Comparison of ENCODE assay signal across 13 cellular contexts in the genomic region with DNA sequence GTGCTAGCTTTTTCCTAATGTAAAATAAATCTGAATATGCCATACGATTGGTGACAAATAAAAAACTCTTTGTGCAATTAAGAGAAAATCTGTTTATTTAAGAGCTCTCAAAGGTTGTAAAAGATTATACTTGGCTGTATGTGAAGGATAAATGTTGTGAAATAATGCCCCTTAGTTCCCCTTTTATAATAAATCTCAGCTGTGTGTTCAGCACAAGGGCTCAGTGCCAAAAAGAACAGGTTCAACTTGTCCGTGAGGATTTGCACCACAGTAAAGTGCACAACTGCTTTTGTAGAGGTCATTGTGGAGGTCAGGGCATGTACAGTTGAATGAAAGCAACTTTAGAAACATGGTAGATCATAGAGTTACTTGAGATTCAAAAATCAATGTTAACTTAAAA.
A peak's percentile ranks its signal among the peaks of the same experiment; 100 is the strongest.
DNase-seq lines count a peak whose midpoint lies in the region; ATAC-seq and TF ChIP-seq lines count a peak whose summit lies in the region.
"Had no signal": no experiment of that assay in that cellular context is flagged by ENCODE, and none has a peak within 500 bp of the region (broad histone marks: within the 10 kb centered on the region; RNA-seq: fewer than 3 reads in every experiment).

No MANE protein-coding gene starts in this region.

- DNase-seq in DMS79 (lab: John Stamatoyannopoulos, UW) (peak; percentile 68), NCI-H2029 (lab: John Stamatoyannopoulos, UW) (peak; percentile 76), epithelial cell of esophagus (ENCODE audit: low read depth) (peak; percentile 82), hepatic stellate cell (ENCODE audit: low spot score) (no peak), MM.1S (no peak)
- DNase-seq: activated naive CD4-positive, alpha-beta T cell treated with anti-CD3 and anti-CD28 coated beads, Interleukin-2, amount 50 U/mL, for 16 hours; CD4-positive, alpha-beta memory T cell; foreskin melanocyte; NCI-H1694; T-helper 2 cell had no signal

- TF ChIP-seq CTCF in epithelial cell of esophagus (IDR thresholded peaks at IDR 0.05; ENCODE audit: insufficient read depth, low read depth, low read length, missing control alignments) (no peak), parathyroid adenoma (IDR thresholded peaks at IDR 0.05) (no peak), MM.1S (IDR thresholded peaks at IDR 0.05; ENCODE audit: low read length) (no peak)

- H3K36me3 ChIP-seq in parathyroid adenoma (ENCODE audit: control insufficient read depth, insufficient read depth, low read length) (no peaks in the 10 kb centered on the region), MM.1S (replicated peaks; ENCODE audit: insufficient read depth, low read length) (no peaks in the 10 kb centered on the region)

- H3K4me2 ChIP-seq in parathyroid adenoma (ENCODE audit: low read length) (peak overlapping the region; percentile 63), MM.1S (ENCODE audit: low read depth, low read length) (no peak overlapping the region)

- ATAC-seq in HG02588 (IDR thresholded peaks at IDR 0.05; ENCODE audit: unreplicated experiment) (no peak), GM21360 (IDR thresholded peaks at IDR 0.05; ENCODE audit: unreplicated experiment) (no peak)

- H2AFZ ChIP-seq in parathyroid adenoma (no peak overlapping the region), MM.1S (ENCODE audit: low read length) (no peak overlapping the region)

- H3K27ac ChIP-seq in parathyroid adenoma (peak overlapping the region; percentile 88), MM.1S (ENCODE audit: low read length) (no peak overlapping the region)

- peaks cover 3% of the 10 kb centered on the region for H3K79me2 ChIP-seq in parathyroid adenoma
- no peaks in the 10 kb centered on the region for H3K79me2 ChIP-seq in MM.1S (ENCODE audit: low read length)

- H3K4me3 ChIP-seq in epithelial cell of esophagus (ENCODE audit: low read length), result no peak overlapping the region
- H3K4me3 ChIP-seq in parathyroid adenoma (ENCODE audit: low read depth, low read length), result peak overlapping the region; percentile 43
- no peak overlapping the region for H3K4me3 ChIP-seq in MM.1S (ENCODE audit: low read length)

- H3K9me3 ChIP-seq in parathyroid adenoma (ENCODE audit: control insufficient read depth, low read length), result no peaks in the 10 kb centered on the region
- H3K9me3 ChIP-seq in MM.1S (replicated peaks; ENCODE audit: insufficient read depth, low read length), result no peaks in the 10 kb centered on the region

- H3K9me2 ChIP-seq in MM.1S (replicated peaks; ENCODE audit: insufficient read depth, low read length), result no peaks in the 10 kb centered on the region

- H3K9ac ChIP-seq in parathyroid adenoma, result no peak overlapping the region
- H3K9ac ChIP-seq in MM.1S (ENCODE audit: low read length), result no peak overlapping the region

- H3K4me1 ChIP-seq in parathyroid adenoma (peaks cover 24% of the 10 kb centered on the region), MM.1S (ENCODE audit: low read length) (no peaks in the 10 kb centered on the region)

- no peaks in the 10 kb centered on the region for H4K20me1 ChIP-seq in MM.1S (ENCODE audit: insufficient read depth, low read length)

- no peaks in the 10 kb centered on the region for H3F3A ChIP-seq in MM.1S (ENCODE audit: insufficient read depth, low read length)

- no peaks in the 10 kb centered on the region for H3K27me3 ChIP-seq in parathyroid adenoma (ENCODE audit: control insufficient read depth, insufficient read depth, low read length)
- no peaks in the 10 kb centered on the region for H3K27me3 ChIP-seq in MM.1S (replicated peaks; ENCODE audit: insufficient read depth, low read length)

Comparison
In these comparisons a context has a peak if more than half of its experiments do, and no peak if none do; other contexts are left out.
1. DNase-seq: peak in DMS79 (single experiment), NCI-H2029 (single experiment) and epithelial cell of esophagus (single experiment); none in hepatic stellate cell (single experiment) and MM.1S (single experiment).